3 cellular contexts compared by ENCODE assay signal in genomic region chr5:34813473-34813872, GRCh38.
TF ChIP-seq lines count a peak whose summit lies in the region.

No MANE protein-coding gene starts in this region.

TF ChIP-seq in SK-N-SH, 30 proteins besides CTCF, POLR2A, EP300 and RAD21:
- TF ChIP-seq SIN3A (IDR thresholded peaks at IDR 0.05; ENCODE audit: borderline replicate concordance, low read depth, low read length) (no peak), TEAD4 (IDR thresholded peaks at IDR 0.05; ENCODE audit: borderline replicate concordance, insufficient read depth) (no peak), MXI1 (IDR thresholded peaks at IDR 0.05; ENCODE audit: low read depth, low read length) (no peak), EZH2phosphoT487 (IDR thresholded peaks at IDR 0.05; ENCODE audit: borderline replicate concordance, low read depth) (no peak), CHD2 (IDR thresholded peaks at IDR 0.05; ENCODE audit: low read length, partially characterized antibody) (no peak), PBX3 (IDR thresholded peaks at IDR 0.05) (0 out of 2 replicates have a peak, but pooled peaks have one; percentile 6)

TF ChIP-seq in SK-N-SH treated with all-trans-retinoic acid at 6 μM for 48 hours, 23 proteins besides CTCF, POLR2A, EP300 and RAD21:
- TF ChIP-seq POU6F1 (CRISPR knock-in tag; IDR thresholded peaks at IDR 0.05; ENCODE audit: borderline replicate concordance, low read depth) (no peak), ZNF565 (CRISPR knock-in tag; conservative IDR thresholded peaks at IDR 0.05; ENCODE audit: low read depth) (no peak), SNAI2 (CRISPR knock-in tag; IDR thresholded peaks at IDR 0.05) (no peak), TCF4 (CRISPR knock-in tag; IDR thresholded peaks at IDR 0.05; ENCODE audit: borderline replicate concordance) (no peak), PPARA (CRISPR knock-in tag; IDR thresholded peaks at IDR 0.05; ENCODE audit: borderline replicate concordance) (no peak), GLIS3 (CRISPR knock-in tag; IDR thresholded peaks at IDR 0.05) (no peak), OSR1 (CRISPR knock-in tag; IDR thresholded peaks at IDR 0.05) (no peak)
- TF ChIP-seq, protein P1, sequence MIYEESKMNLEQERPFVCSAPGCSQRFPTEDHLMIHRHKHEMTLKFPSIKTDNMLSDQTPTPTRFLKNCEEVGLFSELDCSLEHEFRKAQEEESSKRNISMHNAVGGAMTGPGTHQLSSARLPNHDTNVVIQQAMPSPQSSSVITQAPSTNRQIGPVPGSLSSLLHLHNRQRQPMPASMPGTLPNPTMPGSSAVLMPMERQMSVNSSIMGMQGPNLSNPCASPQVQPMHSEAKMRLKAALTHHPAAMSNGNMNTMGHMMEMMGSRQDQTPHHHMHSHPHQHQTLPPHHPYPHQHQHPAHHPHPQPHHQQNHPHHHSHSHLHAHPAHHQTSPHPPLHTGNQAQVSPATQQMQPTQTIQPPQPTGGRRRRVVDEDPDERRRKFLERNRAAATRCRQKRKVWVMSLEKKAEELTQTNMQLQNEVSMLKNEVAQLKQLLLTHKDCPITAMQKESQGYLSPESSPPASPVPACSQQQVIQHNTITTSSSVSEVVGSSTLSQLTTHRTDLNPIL (CRISPR knock-in tag; IDR thresholded peaks at IDR 0.05; ENCODE audit: low read depth): no peak

TF ChIP-seq in K562, 482 proteins besides CTCF, POLR2A, EP300 and RAD21:
- TF ChIP-seq ID3 (CRISPR knock-in tag; IDR thresholded peaks at IDR 0.05) (no peak), ID3 (tag; IDR thresholded peaks at IDR 0.05) (peak; percentile 95), MEIS2 (IDR thresholded peaks at IDR 0.05; ENCODE audit: partially characterized antibody) (peak; percentile 8), ZNF518B (CRISPR knock-in tag; IDR thresholded peaks at IDR 0.05) (no peak), TCF3 (CRISPR knock-in tag; IDR thresholded peaks at IDR 0.05) (peak; percentile 63)
- TF ChIP-seq, protein P2, sequence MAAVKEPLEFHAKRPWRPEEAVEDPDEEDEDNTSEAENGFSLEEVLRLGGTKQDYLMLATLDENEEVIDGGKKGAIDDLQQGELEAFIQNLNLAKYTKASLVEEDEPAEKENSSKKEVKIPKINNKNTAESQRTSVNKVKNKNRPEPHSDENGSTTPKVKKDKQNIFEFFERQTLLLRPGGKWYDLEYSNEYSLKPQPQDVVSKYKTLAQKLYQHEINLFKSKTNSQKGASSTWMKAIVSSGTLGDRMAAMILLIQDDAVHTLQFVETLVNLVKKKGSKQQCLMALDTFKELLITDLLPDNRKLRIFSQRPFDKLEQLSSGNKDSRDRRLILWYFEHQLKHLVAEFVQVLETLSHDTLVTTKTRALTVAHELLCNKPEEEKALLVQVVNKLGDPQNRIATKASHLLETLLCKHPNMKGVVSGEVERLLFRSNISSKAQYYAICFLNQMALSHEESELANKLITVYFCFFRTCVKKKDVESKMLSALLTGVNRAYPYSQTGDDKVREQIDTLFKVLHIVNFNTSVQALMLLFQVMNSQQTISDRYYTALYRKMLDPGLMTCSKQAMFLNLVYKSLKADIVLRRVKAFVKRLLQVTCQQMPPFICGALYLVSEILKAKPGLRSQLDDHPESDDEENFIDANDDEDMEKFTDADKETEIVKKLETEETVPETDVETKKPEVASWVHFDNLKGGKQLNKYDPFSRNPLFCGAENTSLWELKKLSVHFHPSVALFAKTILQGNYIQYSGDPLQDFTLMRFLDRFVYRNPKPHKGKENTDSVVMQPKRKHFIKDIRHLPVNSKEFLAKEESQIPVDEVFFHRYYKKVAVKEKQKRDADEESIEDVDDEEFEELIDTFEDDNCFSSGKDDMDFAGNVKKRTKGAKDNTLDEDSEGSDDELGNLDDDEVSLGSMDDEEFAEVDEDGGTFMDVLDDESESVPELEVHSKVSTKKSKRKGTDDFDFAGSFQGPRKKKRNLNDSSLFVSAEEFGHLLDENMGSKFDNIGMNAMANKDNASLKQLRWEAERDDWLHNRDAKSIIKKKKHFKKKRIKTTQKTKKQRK (IDR thresholded peaks at IDR 0.05; ENCODE audit: borderline replicate concordance, low read depth, low read length): no peak
- TF ChIP-seq, protein P3, sequence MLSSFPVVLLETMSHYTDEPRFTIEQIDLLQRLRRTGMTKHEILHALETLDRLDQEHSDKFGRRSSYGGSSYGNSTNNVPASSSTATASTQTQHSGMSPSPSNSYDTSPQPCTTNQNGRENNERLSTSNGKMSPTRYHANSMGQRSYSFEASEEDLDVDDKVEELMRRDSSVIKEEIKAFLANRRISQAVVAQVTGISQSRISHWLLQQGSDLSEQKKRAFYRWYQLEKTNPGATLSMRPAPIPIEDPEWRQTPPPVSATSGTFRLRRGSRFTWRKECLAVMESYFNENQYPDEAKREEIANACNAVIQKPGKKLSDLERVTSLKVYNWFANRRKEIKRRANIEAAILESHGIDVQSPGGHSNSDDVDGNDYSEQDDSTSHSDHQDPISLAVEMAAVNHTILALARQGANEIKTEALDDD (IDR thresholded peaks at IDR 0.05): peak; percentile 67; the same call in 1 of the 2 replicates
